30 cellular contexts compared by ENCODE assay signal in the genomic region with DNA sequence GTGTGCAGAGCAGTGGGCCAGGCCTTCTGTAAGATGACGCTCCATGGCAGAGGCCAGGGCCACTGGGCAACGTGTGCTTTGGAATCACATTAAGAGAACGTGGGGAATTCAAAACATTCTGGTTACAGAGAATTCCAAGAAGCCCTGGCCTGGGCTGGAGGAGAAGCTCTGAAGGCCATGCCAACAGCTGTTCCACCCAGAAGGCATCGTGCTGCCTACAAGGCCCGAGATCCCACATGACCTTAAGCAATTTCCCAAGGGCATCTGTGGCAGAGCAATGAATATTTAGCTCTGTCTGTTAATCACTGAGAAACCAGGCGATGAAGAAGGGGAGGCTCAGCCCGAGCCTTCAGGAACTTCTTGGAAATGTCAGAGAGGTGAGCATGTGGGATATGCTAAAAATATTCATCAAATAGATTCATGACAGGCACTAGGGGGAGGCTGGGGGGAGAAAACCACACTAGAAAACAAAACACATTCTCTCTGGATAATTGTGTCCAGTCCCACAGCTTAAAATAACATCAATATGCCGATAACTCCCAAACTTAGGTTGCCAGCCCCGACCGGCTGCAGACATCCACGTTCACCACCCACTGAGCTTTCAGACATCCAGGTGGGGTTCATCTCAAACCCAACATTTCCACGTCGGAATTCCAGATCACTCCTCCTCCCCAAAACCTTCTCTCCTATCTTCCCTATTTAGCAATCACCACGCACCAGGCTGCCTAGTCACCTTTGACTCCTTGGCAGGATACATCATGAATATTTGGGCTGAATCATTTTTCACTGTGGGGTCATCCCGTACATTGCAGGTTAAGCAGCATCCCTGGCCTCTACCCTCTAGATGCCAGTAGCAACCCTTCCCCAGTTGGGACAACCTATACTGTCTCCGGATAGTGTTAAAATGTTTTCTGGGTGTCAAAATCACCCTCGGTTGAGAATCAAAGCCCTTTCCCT. TPM values are rescaled to one million over a fixed set of nuclear protein-coding genes. Genes with fewer than 3 reads are reported as not detected.
A peak's percentile ranks its signal among the peaks of the same experiment; 100 is the strongest.
DNase-seq lines count a peak whose midpoint lies in the region; ATAC-seq, FAIRE-seq and TF ChIP-seq lines count a peak whose summit lies in the region.
"Had no signal": no experiment of that assay in that cellular context is flagged by ENCODE, and none has a peak within 500 bp of the region (broad histone marks: within the 10 kb centered on the region; RNA-seq: fewer than 3 reads in every experiment).

No MANE protein-coding gene starts in this region.

- H3K79me2 ChIP-seq in HepG2 (ENCODE audit: insufficient read depth, low read length), result no peaks in the 10 kb centered on the region

- POLR2A ChIA-PET in HepG2 (lab: Yijun Ruan, JAX), result no interaction called here

- peaks cover 84% of the 10 kb centered on the region for H3K36me3 Mint-ChIP-seq in dendritic cell treated with granulocyte-macrophage colony-stimulating factor and Interleukin-4, amounts not matched to agents 40 ng/mL and 50 ng/mL, for 4 days (ENCODE audit: low read depth)
- H3K36me3 Mint-ChIP-seq in neural crest cell (ENCODE audit: low read depth), result no peaks in the 10 kb centered on the region
- H3K36me3 Mint-ChIP-seq: CD4-positive, CD25-positive, alpha-beta regulatory T cell; immature natural killer cell; stimulated activated memory B cell treated with anti-CD40 and anti-IgM and Interleukin-4, amounts not matched to agents 10 μg/mL and 1 μg/mL and 100 μg/mL, for 72 hours had no signal

- H3K36me3 ChIP-seq in liver (ENCODE audit: control insufficient read depth in 4 of 4, insufficient read depth in 3 of 4, low read depth in 1 of 4, low read length in 3 of 4), result no peaks in the 10 kb centered on the region
- no peaks in the 10 kb centered on the region for H3K36me3 ChIP-seq in HepG2 (replicated peaks in 1 of 2; ENCODE audit: control insufficient read depth in 1 of 2, insufficient read depth in 2 of 2, low read length in 2 of 2)
- H3K36me3 ChIP-seq: brain microvascular endothelial cell, MG63 had no signal

- no peak overlapping the region for H3K4me2 ChIP-seq in HepG2 (ENCODE audit: low read depth, low read length)

- intact Hi-C loops in HepG2 (cut with micrococcal nuclease; ENCODE audit: unreplicated experiment), result no loop called here
- intact Hi-C loops in dendritic cell treated with granulocyte-macrophage colony-stimulating factor and Interleukin-4, amounts not matched to agents 40 ng/mL and 50 ng/mL, for 4 days (cut with micrococcal nuclease), result no loop called here

- peak overlapping the region; percentile 5 for H3K27ac Mint-ChIP-seq in dendritic cell treated with granulocyte-macrophage colony-stimulating factor and Interleukin-4, amounts not matched to agents 40 ng/mL and 50 ng/mL, for 4 days
- H3K27ac Mint-ChIP-seq in neural crest cell (ENCODE audit: unreplicated experiment), result no peak overlapping the region
- H3K27ac Mint-ChIP-seq: activated CD4-positive, alpha-beta memory T cell treated with anti-CD3 and anti-CD28 coated beads, Interleukin-2, amount 10 ng/mL, durations not matched to agents 7 days and 5 days; activated T-helper 1 cell treated with anti-CD3 and anti-CD28 coated beads, Interleukin-12 subunit alpha, Interleukin-12 subunit beta, Interleukin-2, Interleukin-4 antibody, amounts not matched to agents 30 ng/mL and 10 ng/mL and 1 ng/mL, durations not matched to agents 14 hours and 24 hours and 36 hours; CD4-positive, CD25-positive, alpha-beta regulatory T cell; immature natural killer cell; stimulated activated memory B cell treated with anti-CD40 and anti-IgM and Interleukin-4, amounts not matched to agents 10 μg/mL and 1 μg/mL and 100 μg/mL, for 72 hours; type B pancreatic cell had no signal

- peaks cover 0 to 23% (median 15%) of the 10 kb centered on the region in 4 donors for H3K4me1 ChIP-seq in liver (ENCODE audit: control insufficient read depth in 4 of 4, insufficient read depth in 4 of 4, low read length in 3 of 4)
- H3K4me1 ChIP-seq in HepG2 (ENCODE audit: insufficient read depth, low read length), result peaks cover 30% of the 10 kb centered on the region

- no peak for TF ChIP-seq POLR2A in HepG2 (IDR thresholded peaks at IDR 0.05; ENCODE audit: insufficient read depth in 1 of 2, low read depth in 2 of 2, low read length in 2 of 2)

- H3K27me3 ChIP-seq in liver (ENCODE audit: control insufficient read depth in 4 of 4, insufficient read depth in 4 of 4, low read length in 3 of 4), result no peaks in the 10 kb centered on the region
- no peaks in the 10 kb centered on the region for H3K27me3 ChIP-seq in HepG2 (ENCODE audit: control insufficient read depth in 1 of 2, insufficient read depth in 2 of 2, low read length in 2 of 2)

- no peak for TF ChIP-seq RAD21 in liver (IDR thresholded peaks at IDR 0.05)
- no peak for TF ChIP-seq RAD21 in HepG2 (CRISPR knock-in tag; IDR thresholded peaks at IDR 0.05)

- H3K4me3 Mint-ChIP-seq in dendritic cell treated with granulocyte-macrophage colony-stimulating factor and Interleukin-4, amounts not matched to agents 40 ng/mL and 50 ng/mL, for 4 days, result no peak overlapping the region
- H3K4me3 Mint-ChIP-seq in neural crest cell, result peak overlapping the region; percentile 48
- H3K4me3 Mint-ChIP-seq: activated CD4-positive, alpha-beta memory T cell treated with anti-CD3 and anti-CD28 coated beads, Interleukin-2, amount 10 ng/mL, durations not matched to agents 7 days and 5 days; activated T-helper 1 cell treated with anti-CD3 and anti-CD28 coated beads, Interleukin-12 subunit alpha, Interleukin-12 subunit beta, Interleukin-2, Interleukin-4 antibody, amounts not matched to agents 30 ng/mL and 10 ng/mL and 1 ng/mL, durations not matched to agents 14 hours and 24 hours and 36 hours; CD4-positive, CD25-positive, alpha-beta regulatory T cell; immature natural killer cell; stimulated activated memory B cell treated with anti-CD40 and anti-IgM and Interleukin-4, amounts not matched to agents 10 μg/mL and 1 μg/mL and 100 μg/mL, for 72 hours; type B pancreatic cell had no signal

- H3K27me3 Mint-ChIP-seq in dendritic cell treated with granulocyte-macrophage colony-stimulating factor and Interleukin-4, amounts not matched to agents 40 ng/mL and 50 ng/mL, for 4 days, result no peaks in the 10 kb centered on the region
- peaks cover 15% of the 10 kb centered on the region for H3K27me3 Mint-ChIP-seq in neural crest cell (ENCODE audit: low read depth)

- CTCF ChIA-PET in HepG2 (lab: Yijun Ruan, JAX; ENCODE audit: low intra/inter-chr PET ratio, low total read pairs), result no interaction called here

- H3K27ac ChIP-seq in liver (ENCODE audit: low read depth in 1 of 2, low read length in 2 of 2), result no peak overlapping the region
- no peak overlapping the region for H3K27ac ChIP-seq in HepG2 (ENCODE audit: extremely low read length, insufficient read depth, low read length)
- H3K27ac ChIP-seq: brain microvascular endothelial cell, neutrophil had no signal

- H3K9me3 Mint-ChIP-seq in dendritic cell treated with granulocyte-macrophage colony-stimulating factor and Interleukin-4, amounts not matched to agents 40 ng/mL and 50 ng/mL, for 4 days, result no peaks in the 10 kb centered on the region
- H3K9me3 Mint-ChIP-seq in neural crest cell, result no peaks in the 10 kb centered on the region
- H3K9me3 Mint-ChIP-seq: activated T-helper 1 cell treated with anti-CD3 and anti-CD28 coated beads, Interleukin-12 subunit alpha, Interleukin-12 subunit beta, Interleukin-2, Interleukin-4 antibody, amounts not matched to agents 30 ng/mL and 10 ng/mL and 1 ng/mL, durations not matched to agents 14 hours and 24 hours and 36 hours; CD4-positive, CD25-positive, alpha-beta regulatory T cell; immature natural killer cell; stimulated activated memory B cell treated with anti-CD40 and anti-IgM and Interleukin-4, amounts not matched to agents 10 μg/mL and 1 μg/mL and 100 μg/mL, for 72 hours had no signal

- H2AFZ ChIP-seq in HepG2 (ENCODE audit: low read length), result no peak overlapping the region

- TF ChIP-seq EP300 in HepG2 (IDR thresholded peaks at IDR 0.05; ENCODE audit: low read depth in 2 of 2, low read length in 2 of 2), result no peak
- TF ChIP-seq EP300 in HepG2 (CRISPR knock-in tag; IDR thresholded peaks at IDR 0.05; ENCODE audit: borderline replicate concordance), result no peak

- peaks cover 94% of the 10 kb centered on the region for H3K4me1 Mint-ChIP-seq in dendritic cell treated with granulocyte-macrophage colony-stimulating factor and Interleukin-4, amounts not matched to agents 40 ng/mL and 50 ng/mL, for 4 days (ENCODE audit: low read depth)
- H3K4me1 Mint-ChIP-seq in neural crest cell, result peaks cover 19% of the 10 kb centered on the region
- H3K4me1 Mint-ChIP-seq: activated CD4-positive, alpha-beta memory T cell treated with anti-CD3 and anti-CD28 coated beads, Interleukin-2, amount 10 ng/mL, durations not matched to agents 7 days and 5 days; immature natural killer cell had no signal

- no peaks in the 10 kb centered on the region for H4K20me1 ChIP-seq in HepG2 (ENCODE audit: insufficient read depth, low read length)

- ATAC-seq in HepG2, result no peak
- ATAC-seq: Panc1; stimulated activated memory B cell treated with anti-CD40 and anti-IgM and Interleukin-4, amounts not matched to agents 10 μg/mL and 1 μg/mL and 100 μg/mL, for 72 hours had no signal

- no peak overlapping the region for H3K4me3 ChIP-seq in liver (ENCODE audit: low read depth in 1 of 3, low read length in 3 of 3)
- H3K4me3 ChIP-seq in HepG2 (replicated peaks in 1 of 3; ENCODE audit: insufficient read depth in 1 of 3, low read depth in 2 of 3, low read length in 3 of 3), result no peak overlapping the region
- H3K4me3 ChIP-seq: MG63 had no signal

- TF ChIP-seq CTCF in liver (IDR thresholded peaks at IDR 0.05; ENCODE audit: low read depth, low read length, missing input control) (no peak), HepG2 (CRISPR knock-in tag; IDR thresholded peaks at IDR 0.05) (no peak), neural crest cell (conservative IDR thresholded peaks at IDR 0.05) (no peak)

- FAIRE-seq in HepG2 (lab: Jason Lieb, UNC), result no peak
- FAIRE-seq: GM12892 had no signal

- no TSS peak for BruUV-seq in HepG2 (replicated peaks; lab: Mats Ljungman, UMichigan)

- in situ Hi-C loops in HepG2 (cut with HindIII; ENCODE audit: extremely low pct_ligation_motif_present, low pct_unique_long_range_greater_than_20kb), result no loop called here

- DNase-seq in HepG2 (ENCODE audit: low spot score) (no peak), neural crest cell (ENCODE audit: low read depth, low spot score) (no peak), NCI-H1417 treated with DMSO at 0.1 percent for 48 hours (lab: John Stamatoyannopoulos, UW) (no peak), NCI-H2029 (lab: John Stamatoyannopoulos, UW) (no peak), NCI-H1105 treated with DMSO at 0.1 percent for 48 hours (lab: John Stamatoyannopoulos, UW) (no peak)
- no peak for DNase-seq in activated CD4-positive, alpha-beta T cell treated with anti-CD3 and anti-CD28 coated beads, Interleukin-2, amount 50 U/mL, for 1 hour
- DNase-seq: 8988T; activated CD4-positive, alpha-beta memory T cell treated with anti-CD3 and anti-CD28 coated beads, Interleukin-2, amount 10 ng/mL, durations not matched to agents 7 days and 5 days; activated CD4-positive, alpha-beta T cell treated with anti-CD3 and anti-CD28 coated beads for 1 hour; activated CD8-positive, alpha-beta memory T cell treated with anti-CD3 and anti-CD28 coated beads, Interleukin-2, amount 50 U/mL, for 4 hours; activated naive CD4-positive, alpha-beta T cell treated with Interleukin-2 at 50 U/mL for 16 hours; brain microvascular endothelial cell; CD4-positive, CD25-positive, alpha-beta regulatory T cell; H7; immature natural killer cell; KG1; mesenchymal stem cell; MG63; NCI-H446 treated with DMSO at 0.1 percent for 48 hours; NCI-H774; SIG-M5; stimulated activated CD4-positive, alpha-beta T cell treated with anti-CD3 and anti-CD28 coated beads, Interleukin-15, amount 100 ng/mL, for 24 hours had no signal

- 76% methylated on average over 17 of the region's 17 CpGs for WGBS in liver
- 83% methylated on average over 17 of the region's 17 CpGs for WGBS in HepG2 (ENCODE audit: low lambda C conversion rate)

- H3K9ac ChIP-seq in liver (ENCODE audit: low read depth in 1 of 2, low read length in 2 of 2) (no peak overlapping the region), HepG2 (ENCODE audit: insufficient read depth, low read depth, low read length) (no peak overlapping the region)

- H3K9me3 ChIP-seq in liver (ENCODE audit: control insufficient read depth in 4 of 4, low read length in 3 of 4) (peaks cover 0 to 3% (median 2%) of the 10 kb centered on the region in 4 donors), HepG2 (ENCODE audit: low read length) (no peaks in the 10 kb centered on the region)
- H3K9me3 ChIP-seq: neutrophil had no signal

RNA-seq across cellular contexts. Expression of a gene that starts 6.6 kb away (rescaled TPM):
- 10 to 100 TPM; 11.4 to 12.6 TPM for total RNA-seq in liver
- 10 to 100 TPM in 1 of 2 donors, 1 to 10 TPM in 1; 8.1 to 25.4 TPM for polyA plus RNA-seq in liver
- total RNA-seq in HepG2 (2016; rRNA removed; fragmentation: Illumina TruSeq; extraction: Trizol), result 29.1 and 50.9 TPM in 2 replicates
- 7.4 and 9.2 TPM in 2 replicates for total RNA-seq in HepG2 (2016; cell fraction: cytosol; rRNA removed; fragmentation: Illumina TruSeq; extraction: Trizol; ENCODE audit: low read depth)
- total RNA-seq in HepG2 (2016; cell fraction: insoluble cytoplasmic fraction; rRNA removed; fragmentation: Illumina TruSeq; extraction: Trizol), result 22.2 and 47.3 TPM in 2 replicates
- total RNA-seq in HepG2 (2016; cell fraction: membrane; rRNA removed; fragmentation: Illumina TruSeq; extraction: Trizol), result 23.9 and 29.0 TPM in 2 replicates
- 55.3 and 65.2 TPM in 2 replicates for total RNA-seq in HepG2 (2016; cell fraction: nucleus; rRNA removed; fragmentation: Illumina TruSeq; extraction: Trizol)
- polyA plus RNA-seq in HepG2 (2011; rRNA removed), result 7.2 and 9.3 TPM in 2 replicates
- 9.3 and 12.6 TPM in 2 replicates for polyA plus RNA-seq in HepG2 (2011; cell fraction: cytosol; rRNA removed)
- polyA plus RNA-seq in HepG2 (2011; cell fraction: nucleus; rRNA removed), result 21.3 and 25.5 TPM in 2 replicates
- 5.1 and 11.0 TPM in 2 replicates for polyA plus RNA-seq in HepG2 (2012)
- 10.7 and 10.8 TPM in 2 replicates for polyA plus RNA-seq in HepG2 (2016; cell fraction: cytosol; fragmentation: Illumina TruSeq; extraction: Trizol; ENCODE audit: low read depth)
- polyA plus RNA-seq in HepG2 (2016; cell fraction: insoluble cytoplasmic fraction; fragmentation: Illumina TruSeq; extraction: Trizol; ENCODE audit: low read depth), result 33.7 and 34.1 TPM in 2 replicates
- polyA plus RNA-seq in HepG2 (2016; cell fraction: membrane; fragmentation: Illumina TruSeq; extraction: Trizol; ENCODE audit: low read depth), result 22.4 and 24.8 TPM in 2 replicates
- polyA plus RNA-seq in HepG2 (2016; cell fraction: nucleus; fragmentation: Illumina TruSeq; extraction: Trizol; ENCODE audit: insufficient read depth, low read depth), result 96.6 and 101 TPM in 2 replicates
- 51.1 TPM in 1 of 2 replicates, not detected in the other for polyA minus RNA-seq in HepG2 (2011; rRNA and poly(A)+ RNA removed; ENCODE audit: low replicate concordance)
- 16.7 and 17.7 TPM in 2 replicates for polyA minus RNA-seq in HepG2 (2011; cell fraction: cytosol; rRNA and poly(A)+ RNA removed)
- 11.1 and 13.5 TPM in 2 replicates for polyA minus RNA-seq in HepG2 (2011; cell fraction: nucleus; rRNA and poly(A)+ RNA removed)
- 18.5 and 22.9 TPM in 2 replicates for total RNA-seq in neural crest cell
- total RNA-seq: CD4-positive, CD25-positive, alpha-beta regulatory T cell had no signal
